Comparison of ENCODE assay signal across 17 cellular contexts in the genomic region with DNA sequence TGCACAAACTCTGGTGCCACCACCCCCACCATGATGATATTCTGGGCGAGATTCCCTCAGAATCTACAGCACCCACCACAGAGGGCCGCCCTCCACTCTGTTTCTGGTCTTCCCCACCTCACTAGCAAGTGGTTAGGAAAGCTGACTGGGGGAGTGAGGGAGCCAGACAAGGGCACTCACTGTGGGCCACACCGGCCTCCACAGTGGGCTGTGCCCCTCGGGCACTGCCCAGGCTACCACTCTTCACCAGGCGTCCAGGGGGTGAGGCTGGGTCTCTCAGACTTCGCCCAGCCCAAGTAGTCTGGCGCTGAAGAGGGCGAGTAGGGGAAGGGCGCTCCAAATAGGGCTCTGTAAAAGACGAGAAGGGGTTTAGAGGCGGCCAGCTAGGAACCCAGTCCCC. TPM values are rescaled to one million over a fixed set of nuclear protein-coding genes. Genes with fewer than 3 reads are reported as not detected.
DNase-seq lines count a peak whose midpoint lies in the region; ATAC-seq and TF ChIP-seq lines count a peak whose summit lies in the region.
"Had no signal": no experiment of that assay in that cellular context is flagged by ENCODE, and none has a peak within 500 bp of the region (broad histone marks: within the 10 kb centered on the region; RNA-seq: fewer than 3 reads in every experiment).

No MANE protein-coding gene starts in this region.

- H3K4me1 ChIP-seq in osteoblast (ENCODE audit: insufficient read depth, low read length) (peaks cover 4% of the 10 kb centered on the region), neuronal stem cell (ENCODE audit: control insufficient read depth in 2 of 2, insufficient read depth in 1 of 2, low read depth in 1 of 2, low read length in 2 of 2) (no peaks in the 10 kb centered on the region)

- no peaks in the 10 kb centered on the region for H3K79me1 ChIP-seq in neuronal stem cell (ENCODE audit: low read depth, low read length)

- no peaks in the 10 kb centered on the region for H3K9me3 Mint-ChIP-seq in chondrocyte (ENCODE audit: low read depth)
- no peaks in the 10 kb centered on the region for H3K9me3 Mint-ChIP-seq in stimulated activated naive B cell treated with anti-CD40 and anti-IgM and Interleukin-4, amounts not matched to agents 10 μg/mL and 1 μg/mL and 100 μg/mL, for 72 hours
- H3K9me3 Mint-ChIP-seq: CD4-positive, alpha-beta T cell; GM23338 had no signal

- no peak overlapping the region for H3K4ac ChIP-seq in neuronal stem cell (ENCODE audit: low read length)

- H4K91ac ChIP-seq in neuronal stem cell (ENCODE audit: low read depth, low read length, poor library complexity): no peak overlapping the region

- no peaks in the 10 kb centered on the region for H3K27me3 Mint-ChIP-seq in chondrocyte (ENCODE audit: low read depth)
- H3K27me3 Mint-ChIP-seq in stimulated activated naive B cell treated with anti-CD40 and anti-IgM and Interleukin-4, amounts not matched to agents 10 μg/mL and 1 μg/mL and 100 μg/mL, for 72 hours: no peaks in the 10 kb centered on the region
- H3K27me3 Mint-ChIP-seq: B cell; CD4-positive, alpha-beta T cell had no signal

- H3K27me3 ChIP-seq in osteoblast (ENCODE audit: insufficient read depth, low read length) (no peaks in the 10 kb centered on the region), neuronal stem cell (ENCODE audit: control insufficient read depth in 3 of 3, insufficient read depth in 3 of 3, low read depth in 1 of 3, low read length in 3 of 3) (no peaks in the 10 kb centered on the region)

- peak; percentile 52 for DNase-seq in activated effector memory CD4-positive, alpha-beta T cell treated with anti-CD3 and anti-CD28 coated beads, Interleukin-2, amount 50 U/mL, for 16 hours
- no peak for DNase-seq in activated effector memory CD4-positive, alpha-beta T cell treated with Interleukin-2 at 50 U/mL for 16 hours
- peak; percentile 49 for DNase-seq in chondrocyte (ENCODE audit: low spot score)
- peak; percentile 37 for DNase-seq in osteoblast (ENCODE audit: insufficient read length, low spot score, missing footprints)
- no peak for DNase-seq in stimulated activated naive B cell treated with anti-CD40 and anti-IgM and Interleukin-4, amounts not matched to agents 10 μg/mL and 1 μg/mL and 100 μg/mL, for 72 hours
- DNase-seq in NOMO-1 (lab: John Stamatoyannopoulos, UW; ENCODE audit: unreplicated experiment in 2 of 2): no peak
- no peak for DNase-seq in neuronal stem cell (ENCODE audit: low spot score)
- DNase-seq: ACHN; C1 segment of cervical spinal cord; CD4-positive, alpha-beta T cell; DMS153; DMS79 treated with DMSO at 0.1 percent for 48 hours; EL had no signal

- peaks cover 30% of the 10 kb centered on the region for H3K36me3 Mint-ChIP-seq in chondrocyte (ENCODE audit: low read depth)
- H3K36me3 Mint-ChIP-seq in stimulated activated naive B cell treated with anti-CD40 and anti-IgM and Interleukin-4, amounts not matched to agents 10 μg/mL and 1 μg/mL and 100 μg/mL, for 72 hours: peaks cover 56 to 65% of the 10 kb centered on the region in 2 donors

- no peak overlapping the region for H2BK12ac ChIP-seq in neuronal stem cell (ENCODE audit: low read length)

- H3K36me3 ChIP-seq in osteoblast (ENCODE audit: insufficient read depth, low read length) (peaks cover 49% of the 10 kb centered on the region), neuronal stem cell (replicated peaks in 1 of 2; ENCODE audit: control insufficient read depth in 2 of 2, insufficient read depth in 2 of 2, low read length in 2 of 2) (peaks cover 14 to 86% of the 10 kb centered on the region in 2 donors)

- no peak overlapping the region for H4K8ac ChIP-seq in neuronal stem cell (ENCODE audit: low read depth, low read length)

- H3K79me2 ChIP-seq in osteoblast (ENCODE audit: insufficient read depth, low read length): no peaks in the 10 kb centered on the region

- H3K27ac Mint-ChIP-seq in chondrocyte (ENCODE audit: unreplicated experiment): no peak overlapping the region
- H3K27ac Mint-ChIP-seq in stimulated activated naive B cell treated with anti-CD40 and anti-IgM and Interleukin-4, amounts not matched to agents 10 μg/mL and 1 μg/mL and 100 μg/mL, for 72 hours: peak overlapping the region; percentile 53
- H3K27ac Mint-ChIP-seq: B cell; CD4-positive, alpha-beta T cell; GM23338 had no signal

- H3K23ac ChIP-seq in neuronal stem cell (ENCODE audit: low read depth, low read length, poor library complexity): no peak overlapping the region

- H3K9ac ChIP-seq in neuronal stem cell (ENCODE audit: low read depth, low read length, poor library complexity): no peak overlapping the region

- no peak for ATAC-seq in stimulated activated naive B cell treated with anti-CD40 and anti-IgM and Interleukin-4, amounts not matched to agents 10 μg/mL and 1 μg/mL and 100 μg/mL, for 72 hours (replicated peaks)
- ATAC-seq in GM18861 (IDR thresholded peaks at IDR 0.05; ENCODE audit: unreplicated experiment): no peak
- ATAC-seq: GM23338 had no signal

- WGBS in neuronal stem cell (ENCODE audit: extremely low coverage in 2 of 2, insufficient read length in 2 of 2, insufficient replicate concordance in 1 of 2), 2 donors: no CpG with 5 or more reads among the region's 11 CpGs

- no peak for TF ChIP-seq CTCF in chondrocyte (IDR thresholded peaks at IDR 0.05)
- no peak for TF ChIP-seq CTCF in osteoblast (IDR thresholded peaks at IDR 0.05; ENCODE audit: extremely low read depth, low read depth, low read length)

- no peak overlapping the region for H2BK120ac ChIP-seq in neuronal stem cell (ENCODE audit: low read depth, low read length)

- H3K14ac ChIP-seq in neuronal stem cell (ENCODE audit: low read length): no peak overlapping the region

- H3K4me2 ChIP-seq in osteoblast (ENCODE audit: insufficient read depth, low read length) (no peak overlapping the region), neuronal stem cell (ENCODE audit: insufficient read depth, low read length, poor library complexity, severe bottlenecking) (no peak overlapping the region)
- H3K4me2 ChIP-seq: GM23338 had no signal

- no peak overlapping the region for H2AFZ ChIP-seq in osteoblast (ENCODE audit: low read length)
- no peak overlapping the region for H2AFZ ChIP-seq in neuronal stem cell (ENCODE audit: low read length)
- H2AFZ ChIP-seq: GM23338 had no signal

- H3K27ac ChIP-seq in osteoblast (ENCODE audit: low read depth, low read length) (no peak overlapping the region), neuronal stem cell (replicated peaks; ENCODE audit: low read length) (no peak overlapping the region)
- H3K27ac ChIP-seq: HL-60 had no signal

- H3K4me1 Mint-ChIP-seq in chondrocyte (ENCODE audit: low read depth): peaks cover 5% of the 10 kb centered on the region
- H3K4me1 Mint-ChIP-seq in stimulated activated naive B cell treated with anti-CD40 and anti-IgM and Interleukin-4, amounts not matched to agents 10 μg/mL and 1 μg/mL and 100 μg/mL, for 72 hours: peaks cover 15 to 23% of the 10 kb centered on the region in 2 donors
- H3K4me1 Mint-ChIP-seq: B cell, GM23338 had no signal

- H2BK15ac ChIP-seq in neuronal stem cell (ENCODE audit: low read length): no peak overlapping the region

- no peak overlapping the region for H3K4me3 Mint-ChIP-seq in chondrocyte (ENCODE audit: unreplicated experiment)
- H3K4me3 Mint-ChIP-seq in stimulated activated naive B cell treated with anti-CD40 and anti-IgM and Interleukin-4, amounts not matched to agents 10 μg/mL and 1 μg/mL and 100 μg/mL, for 72 hours: no peak overlapping the region
- H3K4me3 Mint-ChIP-seq: B cell; CD4-positive, alpha-beta T cell; GM23338 had no signal

- no peak overlapping the region for H3K18ac ChIP-seq in neuronal stem cell (ENCODE audit: low read length)

- H3K4me3 ChIP-seq in osteoblast (ENCODE audit: insufficient read depth, low read length) (no peak overlapping the region), neuronal stem cell (ENCODE audit: low read length in 2 of 2) (no peak overlapping the region)
- H3K4me3 ChIP-seq: GM23338 had no signal

- H3K9me3 ChIP-seq in osteoblast (ENCODE audit: low read depth, low read length): no peaks in the 10 kb centered on the region
- no peaks in the 10 kb centered on the region for H3K9me3 ChIP-seq in neuronal stem cell (replicated peaks in 1 of 2; ENCODE audit: control insufficient read depth in 2 of 2, insufficient read depth in 1 of 2, low read depth in 1 of 2, low read length in 2 of 2)

- no peak overlapping the region for H2AK5ac ChIP-seq in neuronal stem cell (ENCODE audit: low read depth, low read length)

- H2BK5ac ChIP-seq in neuronal stem cell (ENCODE audit: low read length): no peak overlapping the region

- H4K20me1 ChIP-seq in osteoblast (ENCODE audit: insufficient read depth, low read length): no peaks in the 10 kb centered on the region

RNA-seq across cellular contexts. Expression of a gene that starts 11.2 kb away (rescaled TPM):
- 46.4 to 48.1 TPM (median 47.0 TPM) in 3 replicates for total RNA-seq in chondrocyte
- 9.7 and 11.6 TPM in 2 replicates for total RNA-seq in osteoblast
- polyA plus RNA-seq in neuronal stem cell (2013, experiment 1 of 2): 26.6 TPM
- polyA plus RNA-seq in neuronal stem cell (2013, experiment 2 of 2): 27.7 TPM

RNA-seq across cellular contexts. Expression of a gene that starts 12.6 kb away (rescaled TPM):
- total RNA-seq in chondrocyte (32.1 to 36.7 TPM (median 36.2 TPM) in 3 replicates), osteoblast (26.8 and 27.5 TPM in 2 replicates)
- polyA plus RNA-seq in neuronal stem cell (2013, experiment 1 of 2): 10.8 TPM
- polyA plus RNA-seq in neuronal stem cell (2013, experiment 2 of 2): 10.8 TPM

RNA-seq across cellular contexts. Expression of a gene that starts 24.5 kb away (rescaled TPM):
- 24.2 to 32.5 TPM (median 30.9 TPM) in 3 replicates for total RNA-seq in chondrocyte
- 4.7 and 6.8 TPM in 2 replicates for total RNA-seq in osteoblast
- 22.5 TPM for polyA plus RNA-seq in neuronal stem cell (2013, experiment 1 of 2)
- 21.8 TPM for polyA plus RNA-seq in neuronal stem cell (2013, experiment 2 of 2)

RNA-seq across cellular contexts. Expression of a gene that starts 29.4 kb away (rescaled TPM):
- total RNA-seq in chondrocyte: 83.5 to 87.8 TPM (median 85.6 TPM) in 3 replicates
- 96.3 and 99.0 TPM in 2 replicates for total RNA-seq in osteoblast
- 83.0 TPM for polyA plus RNA-seq in neuronal stem cell (2013, experiment 1 of 2)
- polyA plus RNA-seq in neuronal stem cell (2013, experiment 2 of 2): 80.7 TPM

RNA-seq across cellular contexts. Expression of a gene that starts 33.7 kb away (rescaled TPM):
- total RNA-seq in chondrocyte: 3.7 to 6.6 TPM (median 4.4 TPM) in 3 replicates
- 7.2 and 8.8 TPM in 2 replicates for total RNA-seq in osteoblast
- polyA plus RNA-seq in neuronal stem cell (2013, experiment 1 of 2): 14.4 TPM
- polyA plus RNA-seq in neuronal stem cell (2013, experiment 2 of 2): 14.5 TPM

Comparison
In these comparisons a context has a peak if more than half of its experiments do, and no peak if none do; other contexts are left out.
1. DNase-seq: peak in activated effector memory CD4-positive, alpha-beta T cell treated with anti-CD3 and anti-CD28 coated beads, Interleukin-2, amount 50 U/mL, for 16 hours (single experiment), chondrocyte (single experiment) and osteoblast (single experiment); none in activated effector memory CD4-positive, alpha-beta T cell treated with Interleukin-2 at 50 U/mL for 16 hours (single experiment), stimulated activated naive B cell treated with anti-CD40 and anti-IgM and Interleukin-4, amounts not matched to agents 10 μg/mL and 1 μg/mL and 100 μg/mL, for 72 hours (single experiment), NOMO-1 (0 of 2) and neuronal stem cell (single experiment).